16 cellular contexts compared by ENCODE assay signal in genomic region chr18:62954341-62954740, GRCh38.
DNase-seq lines count a peak whose midpoint lies in the region; FAIRE-seq and TF ChIP-seq lines count a peak whose summit lies in the region.
"Had no signal": no experiment of that assay in that cellular context is flagged by ENCODE, and none has a peak within 500 bp of the region (broad histone marks: within the 10 kb centered on the region; RNA-seq: fewer than 3 reads in every experiment).

No MANE protein-coding gene starts in this region.

- H3K9me3 Mint-ChIP-seq in astrocyte (ENCODE audit: unreplicated experiment) (no peaks in the 10 kb centered on the region), Caco-2 (ENCODE audit: unreplicated experiment) (no peaks in the 10 kb centered on the region)

- H3K27me3 ChIP-seq in astrocyte (ENCODE audit: insufficient read depth, low read length): no peaks in the 10 kb centered on the region
- H3K27me3 ChIP-seq in Caco-2 (replicated peaks; ENCODE audit: control insufficient read depth, insufficient read depth, low read length): no peaks in the 10 kb centered on the region
- no peaks in the 10 kb centered on the region for H3K27me3 ChIP-seq in adrenal gland
- H3K27me3 ChIP-seq in Karpas-422 (ENCODE audit: low read length): no peaks in the 10 kb centered on the region
- H3K27me3 ChIP-seq: ascending aorta, gastroesophageal sphincter had no signal

- no peak for TF ChIP-seq POLR2A in adrenal gland (IDR thresholded peaks at IDR 0.05)

- H3K4me3 Mint-ChIP-seq in astrocyte (ENCODE audit: unreplicated experiment) (no peak overlapping the region), Caco-2 (ENCODE audit: unreplicated experiment) (no peak overlapping the region)

- H3K4me2 ChIP-seq in astrocyte (ENCODE audit: low read length) (no peak overlapping the region), Karpas-422 (ENCODE audit: low read depth, low read length, poor library complexity, severe bottlenecking) (no peak overlapping the region)
- H3K4me2 ChIP-seq: A549 had no signal

- no peak overlapping the region for H2AFZ ChIP-seq in astrocyte (ENCODE audit: low read depth, low read length)
- H2AFZ ChIP-seq in Karpas-422 (ENCODE audit: low read length): no peak overlapping the region

- FAIRE-seq in astrocyte (lab: Jason Lieb, UNC): no peak
- FAIRE-seq: A549 had no signal

- POLR2A ChIA-PET in Caco-2 (lab: Charles Lee): no interaction called here

- CTCF ChIA-PET in Caco-2 (lab: Charles Lee): no interaction called here

- BruUV-seq in Caco-2 (replicated peaks; lab: Mats Ljungman, UMichigan): no TSS peak

- H3K27me3 Mint-ChIP-seq in astrocyte (ENCODE audit: low read depth, unreplicated experiment) (no peaks in the 10 kb centered on the region), Caco-2 (ENCODE audit: insufficient read depth, unreplicated experiment) (no peaks in the 10 kb centered on the region)

- H3K4me1 Mint-ChIP-seq in astrocyte (ENCODE audit: low read depth, unreplicated experiment) (peaks cover 14% of the 10 kb centered on the region), Caco-2 (ENCODE audit: low read depth, unreplicated experiment) (no peaks in the 10 kb centered on the region)

- H3K27ac Mint-ChIP-seq in astrocyte (ENCODE audit: unreplicated experiment): no peak overlapping the region
- no peak overlapping the region for H3K27ac Mint-ChIP-seq in Caco-2 (ENCODE audit: unreplicated experiment)

- H3K4me1 ChIP-seq in astrocyte (ENCODE audit: insufficient read depth, low read length): no peaks in the 10 kb centered on the region
- no peaks in the 10 kb centered on the region for H3K4me1 ChIP-seq in Caco-2
- H3K4me1 ChIP-seq in adrenal gland (replicated peaks in 1 of 2): peaks cover 0 to 8% of the 10 kb centered on the region in 2 donors
- no peaks in the 10 kb centered on the region for H3K4me1 ChIP-seq in Karpas-422 (ENCODE audit: low read length)
- H3K4me1 ChIP-seq: ascending aorta had no signal

- TF ChIP-seq CTCF in astrocyte (IDR thresholded peaks at IDR 0.05; ENCODE audit: insufficient read depth, low read depth, low read length): no peak
- no peak for TF ChIP-seq CTCF in Caco-2 (IDR thresholded peaks at IDR 0.05; ENCODE audit: insufficient read depth in 1 of 2, low read depth in 1 of 2, low read length in 1 of 2, severe bottlenecking in 1 of 2, unreplicated experiment in 1 of 2)
- TF ChIP-seq CTCF in adrenal gland (IDR thresholded peaks at IDR 0.05): no peak

- H3K9ac ChIP-seq in astrocyte (ENCODE audit: low read length) (no peak overlapping the region), Karpas-422 (ENCODE audit: low read length) (no peak overlapping the region)

- DNase-seq in NCI-H748 (lab: John Stamatoyannopoulos, UW; ENCODE audit: unreplicated experiment): peak; percentile 48
- DNase-seq in NCI-H748 treated with DMSO at 0.1 percent for 48 hours (lab: John Stamatoyannopoulos, UW): no peak
- DNase-seq in NCI-H2081 (lab: John Stamatoyannopoulos, UW): peak; percentile 9 to 57
- DNase-seq in astrocyte (ENCODE audit: low read depth): peak; percentile 70
- DNase-seq in non-pigmented ciliary epithelial cell (ENCODE audit: low read depth): peak; percentile 27
- DNase-seq in Caco-2: no peak
- DNase-seq in adrenal gland: no peak
- DNase-seq in Karpas-422: no peak
- DNase-seq: activated CD4-positive, alpha-beta T cell treated with anti-CD3 and anti-CD28 coated beads for 4 hours; effector CD8-positive, alpha-beta T cell; MM.1S; RPMI8226; stimulated activated CD4-positive, alpha-beta T cell treated with anti-CD3 and anti-CD28 coated beads, Interleukin-12 subunit alpha, Interleukin-12 subunit beta, amount 100 ng/mL, for 4 hours had no signal

- no peaks in the 10 kb centered on the region for H3K79me2 ChIP-seq in astrocyte (ENCODE audit: insufficient read depth, low read length)
- no peaks in the 10 kb centered on the region for H3K79me2 ChIP-seq in Karpas-422 (ENCODE audit: low read length)

- H3K9me2 ChIP-seq in Karpas-422 (replicated peaks; ENCODE audit: insufficient read depth, low read length): no peaks in the 10 kb centered on the region

- intact Hi-C loops in Caco-2 (cut with micrococcal nuclease; ENCODE audit: unreplicated experiment): no loop called here
- intact Hi-C loops in adrenal gland (cut with DNase I): no loop called here

- no peak overlapping the region for H3K27ac ChIP-seq in astrocyte (ENCODE audit: low read depth, low read length)
- no peak overlapping the region for H3K27ac ChIP-seq in adrenal gland
- H3K27ac ChIP-seq in Karpas-422 (ENCODE audit: low read length): no peak overlapping the region
- H3K27ac ChIP-seq: A549, ascending aorta, gastroesophageal sphincter had no signal

- no peaks in the 10 kb centered on the region for H4K20me1 ChIP-seq in astrocyte (ENCODE audit: insufficient read depth, low read length)
- H4K20me1 ChIP-seq in Karpas-422 (ENCODE audit: insufficient read depth, low read depth, low read length): no peaks in the 10 kb centered on the region

- 65 to 84% (median 69%) methylated on average over 2 of the region's 2 CpGs for WGBS in adrenal gland, 4 donors

- no peaks in the 10 kb centered on the region for H3K36me3 ChIP-seq in astrocyte (ENCODE audit: insufficient read depth, low read length)
- H3K36me3 ChIP-seq in Caco-2 (ENCODE audit: control insufficient read depth, insufficient read depth, low read length): no peaks in the 10 kb centered on the region
- H3K36me3 ChIP-seq in adrenal gland (replicated peaks in 1 of 2): no peaks in the 10 kb centered on the region
- no peaks in the 10 kb centered on the region for H3K36me3 ChIP-seq in Karpas-422 (ENCODE audit: insufficient read depth, low read length)
- H3K36me3 ChIP-seq: ascending aorta, gastroesophageal sphincter had no signal

- no peak overlapping the region for H3K4me3 ChIP-seq in astrocyte (ENCODE audit: insufficient read depth, low read depth, low read length)
- no peak overlapping the region for H3K4me3 ChIP-seq in Caco-2 (ENCODE audit: low read depth, low read length)
- no peak overlapping the region for H3K4me3 ChIP-seq in adrenal gland
- no peak overlapping the region for H3K4me3 ChIP-seq in Karpas-422 (ENCODE audit: low read length)
- H3K4me3 ChIP-seq: A549, ascending aorta, gastroesophageal sphincter had no signal

- no peaks in the 10 kb centered on the region for H3K36me3 Mint-ChIP-seq in astrocyte (ENCODE audit: low read depth, unreplicated experiment)
- H3K36me3 Mint-ChIP-seq in Caco-2 (ENCODE audit: insufficient read depth, unreplicated experiment): peaks cover 15% of the 10 kb centered on the region

- H3K9me3 ChIP-seq in astrocyte (ENCODE audit: insufficient read depth, low read depth, low read length) (no peaks in the 10 kb centered on the region), Caco-2 (no peaks in the 10 kb centered on the region), adrenal gland (replicated peaks in 1 of 3) (no peaks in the 10 kb centered on the region), Karpas-422 (ENCODE audit: low read length) (no peaks in the 10 kb centered on the region)
- H3K9me3 ChIP-seq: A549, ascending aorta, gastroesophageal sphincter had no signal

Comparison
In these comparisons a context has a peak if more than half of its experiments do, and no peak if none do; other contexts are left out.
1. DNase-seq: peak in NCI-H748 (single experiment), NCI-H2081 (2 of 2), astrocyte (single experiment) and non-pigmented ciliary epithelial cell (single experiment); none in NCI-H748 treated with DMSO at 0.1 percent for 48 hours (single experiment), Caco-2 (0 of 2), adrenal gland (0 of 7) and Karpas-422 (single experiment).